8 cellular contexts compared by ENCODE assay signal in genomic region chr15:69713726-69714559, GRCh38.
DNase-seq lines count a peak whose midpoint lies in the region; ATAC-seq and TF ChIP-seq lines count a peak whose summit lies in the region.

No MANE protein-coding gene starts in this region.

- H3K27ac ChIP-seq in tibial artery (no peak overlapping the region), A673 (ENCODE audit: low read depth, low read length, poor library complexity, severe bottlenecking) (no peak overlapping the region)

- H3K4me3 ChIP-seq in tibial artery = no peak overlapping the region
- no peak overlapping the region for H3K4me3 ChIP-seq in A673 (ENCODE audit: low read depth, low read length, poor library complexity, severe bottlenecking)

- CTCF ChIA-PET in A673 (lab: Charles Lee) = no interaction called here

- H3K27me3 ChIP-seq in tibial artery = no peaks in the 10 kb centered on the region
- H3K27me3 ChIP-seq in A673 (replicated peaks; ENCODE audit: insufficient read depth, low read depth, low read length, poor library complexity) = peaks cover 4% of the 10 kb centered on the region

- H3K36me3 ChIP-seq in tibial artery (no peaks in the 10 kb centered on the region), A673 (ENCODE audit: insufficient read depth, low read length, poor library complexity, severe bottlenecking) (no peaks in the 10 kb centered on the region)

- H3K9me3 ChIP-seq in tibial artery (no peaks in the 10 kb centered on the region), A673 (ENCODE audit: low read depth, low read length, poor library complexity, severe bottlenecking) (no peaks in the 10 kb centered on the region)

- no peak for TF ChIP-seq CTCF in tibial artery (IDR thresholded peaks at IDR 0.05)
- no peak for TF ChIP-seq CTCF in A673 (conservative IDR thresholded peaks at IDR 0.05; ENCODE audit: low read depth, low read length)

- POLR2A ChIA-PET in A673 (lab: Charles Lee; ENCODE audit: low non-redundant PET) = no interaction called here

- no TSS peak for BruUV-seq in A673 (replicated peaks; lab: Mats Ljungman, UMichigan)

- intact Hi-C loops in tibial artery (cut with DNase I; ENCODE audit: low total_unique reads) = no loop called here
- intact Hi-C loops in A673 (cut with micrococcal nuclease; ENCODE audit: unreplicated experiment) = no loop called here

- peak; percentile 79 for DNase-seq in activated CD8-positive, alpha-beta memory T cell treated with anti-CD3 and anti-CD28 coated beads, Interleukin-2, amount 50 U/mL, for 48 hours
- peak; percentile 86 for DNase-seq in stimulated activated CD4-positive, alpha-beta T cell treated with anti-CD3 and anti-CD28 coated beads, Interleukin-1b, Interleukin-23, amount 100 ng/mL, for 48 hours
- DNase-seq in effector CD8-positive, alpha-beta T cell (lab: John Stamatoyannopoulos, UW) = no peak
- no peak for DNase-seq in tibial artery
- no peak for DNase-seq in A673 (ENCODE audit: low spot score)
- DNase-seq in T1000 (lab: John Stamatoyannopoulos, UW) = no peak

- ATAC-seq in GM19395 (IDR thresholded peaks at IDR 0.05; ENCODE audit: unreplicated experiment) (peak; percentile 97), HG03432 (IDR thresholded peaks at IDR 0.05; ENCODE audit: unreplicated experiment) (peak; percentile 93)

- no peaks in the 10 kb centered on the region for H3K4me1 ChIP-seq in tibial artery
- H3K4me1 ChIP-seq in A673 (ENCODE audit: insufficient read depth, low read length, poor library complexity, severe bottlenecking) = no peaks in the 10 kb centered on the region

Comparison
In these comparisons a context has a peak if more than half of its experiments do, and no peak if none do; other contexts are left out.
1. DNase-seq: peak in activated CD8-positive, alpha-beta memory T cell treated with anti-CD3 and anti-CD28 coated beads, Interleukin-2, amount 50 U/mL, for 48 hours (single experiment) and stimulated activated CD4-positive, alpha-beta T cell treated with anti-CD3 and anti-CD28 coated beads, Interleukin-1b, Interleukin-23, amount 100 ng/mL, for 48 hours (single experiment); none in effector CD8-positive, alpha-beta T cell (single experiment), tibial artery (0 of 2), A673 (single experiment) and T1000 (single experiment).